In the genomic region with DNA sequence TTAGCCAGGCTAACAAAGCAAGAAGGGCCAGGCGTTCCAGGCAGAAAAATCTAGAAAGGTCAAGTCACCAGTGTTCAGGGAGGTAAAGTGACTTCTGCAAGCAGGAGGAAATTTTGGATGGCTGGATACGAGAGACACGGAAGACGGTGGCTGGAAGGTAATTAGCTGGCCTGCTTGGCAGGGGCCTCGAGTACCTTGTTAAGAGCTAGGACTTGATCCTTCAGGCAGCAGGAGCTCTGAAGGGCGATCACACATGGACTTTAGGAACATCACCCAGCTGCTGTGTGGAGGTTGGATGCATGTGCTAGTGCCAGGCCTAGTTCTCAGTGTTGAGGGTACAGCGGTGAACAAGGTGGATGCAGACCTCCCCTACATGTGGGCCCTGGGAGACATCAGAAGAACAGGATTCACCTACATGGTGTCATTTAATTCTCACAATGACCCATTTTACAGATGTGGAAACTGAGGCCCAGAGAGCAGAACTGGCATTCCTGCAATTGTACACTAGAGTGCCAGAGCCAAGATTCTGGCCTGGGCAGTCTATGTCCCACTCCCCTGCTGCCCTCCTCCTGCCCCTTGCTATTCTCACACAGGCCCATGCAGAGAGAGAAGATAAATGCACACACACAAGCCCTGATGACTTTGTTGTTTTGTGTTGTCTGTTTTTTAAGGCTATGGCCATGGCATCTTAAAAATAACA, we compare ENCODE assay signal across 26 cellular contexts.
A peak's percentile ranks its signal among the peaks of the same experiment; 100 is the strongest.
DNase-seq lines count a peak whose midpoint lies in the region; FAIRE-seq and TF ChIP-seq lines count a peak whose summit lies in the region.
"Had no signal": no experiment of that assay in that cellular context is flagged by ENCODE, and none has a peak within 500 bp of the region (broad histone marks: within the 10 kb centered on the region; RNA-seq: fewer than 3 reads in every experiment).

No MANE protein-coding gene starts in this region.

- H3K14ac ChIP-seq in trophoblast cell (ENCODE audit: low read length) = no peak overlapping the region

- no peak overlapping the region for H4K8ac ChIP-seq in trophoblast cell (ENCODE audit: low read depth, low read length)

- H3K4me1 Mint-ChIP-seq in astrocyte (ENCODE audit: low read depth, unreplicated experiment) (no peaks in the 10 kb centered on the region), nephron (peaks cover 92% of the 10 kb centered on the region)
- H3K4me1 Mint-ChIP-seq: activated CD4-positive, alpha-beta T cell treated with anti-CD3 and anti-CD28 coated beads for 36 hours; CD8-positive, alpha-beta memory T cell; stimulated activated memory B cell treated with anti-CD40 and anti-IgM and Interleukin-4, amounts not matched to agents 10 μg/mL and 1 μg/mL and 100 μg/mL, for 72 hours had no signal

- no peak overlapping the region for H3K27ac ChIP-seq in GM23248
- no peak overlapping the region for H3K27ac ChIP-seq in astrocyte (ENCODE audit: low read depth, low read length)
- H3K27ac ChIP-seq in thyroid gland = peak overlapping the region; percentile 81 to 86 (median 86)
- H3K27ac ChIP-seq in trophoblast cell (ENCODE audit: low read depth, low read length) = no peak overlapping the region
- H3K27ac ChIP-seq in PC-9 = no peak overlapping the region
- H3K27ac ChIP-seq: brain microvascular endothelial cell, KMS-11, neutrophil had no signal

- H3K18ac ChIP-seq in trophoblast cell (ENCODE audit: low read length) = no peak overlapping the region

- H3K9me2 ChIP-seq in GM23248 (ENCODE audit: insufficient read depth) (no peaks in the 10 kb centered on the region), PC-9 (ENCODE audit: insufficient read depth) (no peaks in the 10 kb centered on the region)

- no peak overlapping the region for H2BK120ac ChIP-seq in trophoblast cell (ENCODE audit: insufficient read depth, low read length, poor library complexity)

- POLR2A ChIA-PET in PC-9 (lab: Charles Lee; ENCODE audit: unreplicated experiment) = no interaction called here

- H2AK5ac ChIP-seq in trophoblast cell (ENCODE audit: low read length) = no peak overlapping the region

- H2BK5ac ChIP-seq in trophoblast cell (ENCODE audit: low read depth, low read length, poor library complexity) = no peak overlapping the region

- CTCF ChIA-PET in PC-9 (lab: Charles Lee) = no interaction called here

- H3K9me3 Mint-ChIP-seq in astrocyte (ENCODE audit: unreplicated experiment) (no peaks in the 10 kb centered on the region), nephron (no peaks in the 10 kb centered on the region)
- H3K9me3 Mint-ChIP-seq: activated CD8-positive, alpha-beta T cell treated with anti-CD3 and anti-CD28 coated beads for 36 hours; activated naive CD4-positive, alpha-beta T cell treated with anti-CD3 and anti-CD28 coated beads for 36 hours; activated T-helper 1 cell treated with anti-CD3 and anti-CD28 coated beads, Interleukin-12 subunit alpha, Interleukin-12 subunit beta, Interleukin-2, Interleukin-4 antibody, amounts not matched to agents 30 ng/mL and 10 ng/mL and 1 ng/mL, durations not matched to agents 14 hours and 24 hours and 36 hours; CD8-positive, alpha-beta memory T cell; stimulated activated memory B cell treated with anti-CD40 and anti-IgM and Interleukin-4, amounts not matched to agents 10 μg/mL and 1 μg/mL and 100 μg/mL, for 72 hours; T-helper 2 cell treated with Interferon-gamma antibody and Interleukin-4, amounts not matched to agents 5 μg/mL and 100 μg/mL, for 36 hours had no signal

- H2AFZ ChIP-seq in GM23248 (peak overlapping the region; percentile 56; the same call in 1 of the 2 replicates), astrocyte (ENCODE audit: low read depth, low read length) (no peak overlapping the region), trophoblast cell (ENCODE audit: insufficient read depth, low read length, poor library complexity) (no peak overlapping the region), PC-9 (no peak overlapping the region)

- H3K23ac ChIP-seq in trophoblast cell (ENCODE audit: low read length) = no peak overlapping the region

- 65 to 66% methylated on average over 7 of the region's 7 CpGs for WGBS in GM23248 (ENCODE audit: low coverage in 1 of 2, low lambda C conversion rate in 2 of 2, missing lambda C conversion rate in 2 of 2), 2 experiments
- WGBS in thyroid gland, 2 donors = 30 to 50% methylated on average over 7 of the region's 7 CpGs
- no CpG with 5 or more reads among the region's 7 CpGs for WGBS in trophoblast cell (ENCODE audit: extremely low coverage, insufficient coverage, insufficient read length)

- H3K27me3 ChIP-seq in GM23248 (replicated peaks; ENCODE audit: insufficient read depth) (no peaks in the 10 kb centered on the region), astrocyte (ENCODE audit: insufficient read depth, low read length) (no peaks in the 10 kb centered on the region), thyroid gland (no peaks in the 10 kb centered on the region), trophoblast cell (ENCODE audit: insufficient read depth, low read length) (no peaks in the 10 kb centered on the region), PC-9 (ENCODE audit: insufficient read depth, low read depth) (no peaks in the 10 kb centered on the region)
- H3K27me3 ChIP-seq: adrenal gland, BE2C, brain microvascular endothelial cell had no signal

- H3K4me3 ChIP-seq in GM23248 = no peak overlapping the region
- H3K4me3 ChIP-seq in astrocyte (ENCODE audit: insufficient read depth, low read depth, low read length) = no peak overlapping the region
- H3K4me3 ChIP-seq in thyroid gland (replicated peaks in 1 of 3) = no peak overlapping the region
- H3K4me3 ChIP-seq in trophoblast cell (ENCODE audit: low read depth, low read length) = no peak overlapping the region
- H3K4me3 ChIP-seq in PC-9 = no peak overlapping the region
- H3K4me3 ChIP-seq: adrenal gland, prostate gland had no signal

- H3K79me2 ChIP-seq in GM23248 (ENCODE audit: insufficient read depth) = no peaks in the 10 kb centered on the region
- H3K79me2 ChIP-seq in astrocyte (ENCODE audit: insufficient read depth, low read length) = peaks cover 87% of the 10 kb centered on the region
- H3K79me2 ChIP-seq in trophoblast cell (ENCODE audit: control insufficient read depth, insufficient read depth, low read length, poor library complexity) = no peaks in the 10 kb centered on the region
- no peaks in the 10 kb centered on the region for H3K79me2 ChIP-seq in PC-9 (ENCODE audit: low read depth)

- H3K27ac Mint-ChIP-seq in astrocyte (ENCODE audit: unreplicated experiment) (no peak overlapping the region), nephron (peak overlapping the region; percentile 85 to 95 (median 94))
- H3K27ac Mint-ChIP-seq: activated CD4-positive, alpha-beta T cell treated with anti-CD3 and anti-CD28 coated beads for 36 hours; activated CD8-positive, alpha-beta T cell treated with anti-CD3 and anti-CD28 coated beads for 36 hours; activated naive CD4-positive, alpha-beta T cell treated with anti-CD3 and anti-CD28 coated beads for 36 hours; activated T-helper 1 cell treated with anti-CD3 and anti-CD28 coated beads, Interleukin-12 subunit alpha, Interleukin-12 subunit beta, Interleukin-2, Interleukin-4 antibody, amounts not matched to agents 30 ng/mL and 10 ng/mL and 1 ng/mL, durations not matched to agents 14 hours and 24 hours and 36 hours; CD8-positive, alpha-beta memory T cell; stimulated activated memory B cell treated with anti-CD40 and anti-IgM and Interleukin-4, amounts not matched to agents 10 μg/mL and 1 μg/mL and 100 μg/mL, for 72 hours; T-helper 2 cell treated with Interferon-gamma antibody and Interleukin-4, amounts not matched to agents 5 μg/mL and 100 μg/mL, for 36 hours had no signal

- H4K20me1 ChIP-seq in GM23248 (ENCODE audit: insufficient read depth) (no peaks in the 10 kb centered on the region), astrocyte (ENCODE audit: insufficient read depth, low read length) (peaks cover 84% of the 10 kb centered on the region), PC-9 (ENCODE audit: insufficient read depth) (no peaks in the 10 kb centered on the region)

- no peak overlapping the region for H4K12ac ChIP-seq in trophoblast cell (ENCODE audit: low read depth, low read length)

- H4K91ac ChIP-seq in trophoblast cell (ENCODE audit: low read depth, low read length) = no peak overlapping the region

- DNase-seq in GM23248 (no peak), astrocyte (ENCODE audit: low read depth) (no peak), thyroid gland (no peak), trophoblast cell (no peak), PC-9 (no peak), DMS 273 treated with DMSO at 0.1 percent for 48 hours (lab: John Stamatoyannopoulos, UW) (no peak)
- DNase-seq: activated CD4-positive, alpha-beta T cell treated with anti-CD3 and anti-CD28 coated beads for 36 hours; activated CD8-positive, alpha-beta memory T cell treated with anti-CD3 and anti-CD28 coated beads, Interleukin-2, amount 50 U/mL, for 48 hours; activated CD8-positive, alpha-beta T cell treated with anti-CD3 and anti-CD28 coated beads for 36 hours; activated naive CD4-positive, alpha-beta T cell treated with anti-CD3 and anti-CD28 coated beads for 36 hours; BE2C; brain microvascular endothelial cell; CD8-positive, alpha-beta memory T cell; NCI-H1417; NCI-H2029 treated with DMSO at 0.1 percent for 48 hours; NCI-H345; NCI-H748 treated with DMSO at 0.1 percent for 48 hours had no signal

- H3K4me3 Mint-ChIP-seq in astrocyte (ENCODE audit: unreplicated experiment) (no peak overlapping the region), nephron (peak overlapping the region; percentile 46 to 65 (median 47))
- H3K4me3 Mint-ChIP-seq: activated CD4-positive, alpha-beta T cell treated with anti-CD3 and anti-CD28 coated beads for 36 hours; activated CD8-positive, alpha-beta T cell treated with anti-CD3 and anti-CD28 coated beads for 36 hours; activated naive CD4-positive, alpha-beta T cell treated with anti-CD3 and anti-CD28 coated beads for 36 hours; activated T-helper 1 cell treated with anti-CD3 and anti-CD28 coated beads, Interleukin-12 subunit alpha, Interleukin-12 subunit beta, Interleukin-2, Interleukin-4 antibody, amounts not matched to agents 30 ng/mL and 10 ng/mL and 1 ng/mL, durations not matched to agents 14 hours and 24 hours and 36 hours; CD8-positive, alpha-beta memory T cell; stimulated activated memory B cell treated with anti-CD40 and anti-IgM and Interleukin-4, amounts not matched to agents 10 μg/mL and 1 μg/mL and 100 μg/mL, for 72 hours; T-helper 2 cell treated with Interferon-gamma antibody and Interleukin-4, amounts not matched to agents 5 μg/mL and 100 μg/mL, for 36 hours had no signal

- H3K4me1 ChIP-seq in GM23248 (ENCODE audit: insufficient read depth) (peaks cover 11% of the 10 kb centered on the region), astrocyte (ENCODE audit: insufficient read depth, low read length) (peaks cover 25% of the 10 kb centered on the region), thyroid gland (peaks cover 40 to 51% of the 10 kb centered on the region in 2 donors), trophoblast cell (ENCODE audit: control insufficient read depth in 1 of 2, insufficient read depth in 2 of 2, low read length in 2 of 2) (no peaks in the 10 kb centered on the region), PC-9 (replicated peaks; ENCODE audit: insufficient read depth) (no peaks in the 10 kb centered on the region)
- H3K4me1 ChIP-seq: BE2C had no signal

- H3K36me3 Mint-ChIP-seq in astrocyte (ENCODE audit: low read depth, unreplicated experiment) (peaks cover 3% of the 10 kb centered on the region), nephron (ENCODE audit: low read depth) (no peaks in the 10 kb centered on the region)
- H3K36me3 Mint-ChIP-seq: CD8-positive, alpha-beta memory T cell; stimulated activated memory B cell treated with anti-CD40 and anti-IgM and Interleukin-4, amounts not matched to agents 10 μg/mL and 1 μg/mL and 100 μg/mL, for 72 hours had no signal

- no peak for FAIRE-seq in astrocyte (lab: Jason Lieb, UNC)
- FAIRE-seq: RCC 7860 had no signal

- H3K9me3 ChIP-seq in GM23248 (ENCODE audit: low read depth) (no peaks in the 10 kb centered on the region), astrocyte (ENCODE audit: insufficient read depth, low read depth, low read length) (no peaks in the 10 kb centered on the region), thyroid gland (no peaks in the 10 kb centered on the region), trophoblast cell (ENCODE audit: insufficient read depth, low read depth, low read length) (no peaks in the 10 kb centered on the region), PC-9 (ENCODE audit: insufficient read depth, low read depth) (no peaks in the 10 kb centered on the region)
- H3K9me3 ChIP-seq: adrenal gland, BE2C, neutrophil, prostate gland had no signal

- no peaks in the 10 kb centered on the region for H3K79me1 ChIP-seq in trophoblast cell (ENCODE audit: low read length)

- no peak overlapping the region for H2BK12ac ChIP-seq in trophoblast cell (ENCODE audit: low read length)

- TF ChIP-seq CTCF in astrocyte (IDR thresholded peaks at IDR 0.05; ENCODE audit: insufficient read depth, low read depth, low read length) = no peak
- TF ChIP-seq CTCF in nephron (IDR thresholded peaks at IDR 0.05; ENCODE audit: unreplicated experiment in 3 of 3) = no peak
- TF ChIP-seq CTCF in thyroid gland (IDR thresholded peaks at IDR 0.05) = no peak
- no peak for TF ChIP-seq CTCF in PC-9 (conservative IDR thresholded peaks at IDR 0.05)

- H3K9ac ChIP-seq in GM23248 = no peak overlapping the region
- H3K9ac ChIP-seq in astrocyte (ENCODE audit: low read length) = peak overlapping the region; percentile 19
- no peak overlapping the region for H3K9ac ChIP-seq in trophoblast cell (ENCODE audit: low read length)
- H3K9ac ChIP-seq: KMS-11 had no signal

- H3K36me3 ChIP-seq in GM23248 (ENCODE audit: low read depth) (no peaks in the 10 kb centered on the region), astrocyte (ENCODE audit: insufficient read depth, low read length) (no peaks in the 10 kb centered on the region), thyroid gland (no peaks in the 10 kb centered on the region), trophoblast cell (ENCODE audit: control insufficient read depth in 1 of 2, insufficient read depth in 2 of 2, low read length in 2 of 2) (no peaks in the 10 kb centered on the region), PC-9 (ENCODE audit: low read depth) (no peaks in the 10 kb centered on the region)
- H3K36me3 ChIP-seq: adrenal gland, BE2C, brain microvascular endothelial cell, neutrophil, prostate gland had no signal

- H3K27me3 Mint-ChIP-seq in astrocyte (ENCODE audit: low read depth, unreplicated experiment) (peaks cover 66% of the 10 kb centered on the region), nephron (ENCODE audit: low read depth) (peaks cover 7% of the 10 kb centered on the region)

- H3F3A ChIP-seq in GM23248 (ENCODE audit: insufficient read depth) = 0 out of 2 replicates have a peak, but pooled peaks cover 3% of the 10 kb centered on the region
- no peaks in the 10 kb centered on the region for H3F3A ChIP-seq in PC-9 (ENCODE audit: insufficient read depth, low read depth)

- in situ Hi-C loops in GM23248 (cut with MboI) = no loop called here

- TF ChIP-seq POLR2A in thyroid gland (IDR thresholded peaks at IDR 0.05) = no peak

- no peak overlapping the region for H3K4me2 ChIP-seq in GM23248 (ENCODE audit: unreplicated experiment)
- peak overlapping the region; percentile 14 for H3K4me2 ChIP-seq in astrocyte (ENCODE audit: low read length)
- no peak overlapping the region for H3K4me2 ChIP-seq in trophoblast cell (ENCODE audit: low read length)
- H3K4me2 ChIP-seq in PC-9 = no peak overlapping the region
- H3K4me2 ChIP-seq: KMS-11 had no signal

- no peak overlapping the region for H3K4ac ChIP-seq in trophoblast cell (ENCODE audit: low read depth, low read length)

- intact Hi-C loops in thyroid gland (cut with DNase I) = no loop called here
- intact Hi-C loops in PC-9 (cut with micrococcal nuclease; ENCODE audit: unreplicated experiment) = no loop called here

- no TSS peak for BruUV-seq in PC-9 (replicated peaks; lab: Mats Ljungman, UMichigan)

Comparison
In these comparisons a context has a peak if more than half of its experiments do, and no peak if none do; other contexts are left out.
1. H3K27ac ChIP-seq: peak in thyroid gland (3 of 3); none in GM23248 (single experiment), astrocyte (single experiment), trophoblast cell (single experiment) and PC-9 (single experiment).